ENCODE assay signal across 21 cellular contexts in the genomic region with DNA sequence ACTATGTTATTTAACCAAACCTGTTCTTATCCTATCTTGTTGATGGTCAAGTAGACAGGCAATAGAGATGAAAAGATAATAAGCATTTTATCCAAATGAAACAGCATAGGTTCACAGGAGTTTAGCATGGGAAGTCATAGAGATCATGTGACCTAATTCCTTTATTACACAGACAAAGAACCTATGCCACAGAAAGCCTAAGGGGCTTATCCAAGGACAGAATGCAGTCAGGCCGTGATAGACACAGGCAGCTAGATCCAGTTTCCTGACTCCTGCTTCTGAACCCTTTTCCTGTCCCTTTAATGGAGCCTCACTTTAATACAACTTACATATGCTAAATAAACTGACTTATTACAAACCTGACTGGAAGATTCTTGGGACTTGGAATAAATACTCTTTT.
A peak's percentile ranks its signal among the peaks of the same experiment; 100 is the strongest.
DNase-seq lines count a peak whose midpoint lies in the region; ATAC-seq and TF ChIP-seq lines count a peak whose summit lies in the region.
"Had no signal": no experiment of that assay in that cellular context is flagged by ENCODE, and none has a peak within 500 bp of the region (broad histone marks: within the 10 kb centered on the region; RNA-seq: fewer than 3 reads in every experiment).

No MANE protein-coding gene starts in this region.

- no peaks in the 10 kb centered on the region for H3K9me3 ChIP-seq in HCT116 (ENCODE audit: control insufficient read depth in 1 of 2, insufficient read depth in 1 of 2, low read depth in 1 of 2, low read length in 2 of 2)
- H3K9me3 ChIP-seq: esophagus squamous epithelium, ovary, Peyer's patch had no signal

- H3K79me2 ChIP-seq in HCT116 (ENCODE audit: insufficient read depth, low read length) = peaks cover 32% of the 10 kb centered on the region; the same call in 1 of the 2 replicates

- CTCF ChIA-PET in HCT116 (lab: Charles Lee) = no interaction called here

- H3K27me3 ChIP-seq in HCT116 (ENCODE audit: insufficient read depth, low read length) = no peaks in the 10 kb centered on the region
- no peaks in the 10 kb centered on the region for H3K27me3 ChIP-seq in dorsolateral prefrontal cortex
- H3K27me3 ChIP-seq: esophagus squamous epithelium, ovary, Peyer's patch, tibial nerve had no signal

- H3K4me1 ChIP-seq in HCT116 (ENCODE audit: control insufficient read depth in 1 of 2, insufficient read depth in 2 of 2, low read length in 2 of 2) = peaks cover 34 to 100% of the 10 kb centered on the region in 2 experiments
- H3K4me1 ChIP-seq: Peyer's patch, tibial nerve had no signal

- no peaks in the 10 kb centered on the region for H3K9me2 ChIP-seq in HCT116 (ENCODE audit: insufficient read depth)

- no peak for DNase-seq in HCT116 (ENCODE audit: low read depth, low spot score)
- peak; percentile 18 for DNase-seq in NCI-H82 treated with DMSO at 0.1 percent for 48 hours (lab: John Stamatoyannopoulos, UW; ENCODE audit: unreplicated experiment)
- peak; percentile 54 for DNase-seq in retinal pigment epithelial cell (ENCODE audit: low read depth)
- DNase-seq in NCI-H1930 (lab: John Stamatoyannopoulos, UW) = no peak
- DNase-seq in dorsolateral prefrontal cortex = no peak
- no peak for DNase-seq in NCI-H69 (lab: John Stamatoyannopoulos, UW)
- DNase-seq: activated CD4-positive, alpha-beta memory T cell treated with anti-CD3 and anti-CD28 coated beads for 36 hours; amygdala; esophagus squamous epithelium; naive thymus-derived CD4-positive, alpha-beta T cell; NCI-H524 treated with DMSO at 0.1 percent for 48 hours; ovary; Peyer's patch; stimulated activated CD4-positive, alpha-beta T cell treated with anti-CD3 and anti-CD28 coated beads, Interleukin-2, amount 100 ng/mL, for 48 hours; T-cell had no signal

- H3K4me2 ChIP-seq in HCT116 (ENCODE audit: low read length) = peak overlapping the region; percentile 63

- H2AFZ ChIP-seq in HCT116 (ENCODE audit: low read depth, low read length, poor library complexity, severe bottlenecking) = peak overlapping the region; percentile 40

- no peaks in the 10 kb centered on the region for H4K20me1 ChIP-seq in HCT116 (ENCODE audit: insufficient read depth)

- no peak for TF ChIP-seq POLR2A in HCT116 (IDR thresholded peaks at IDR 0.05; ENCODE audit: borderline replicate concordance, extremely low read depth, insufficient read depth, insufficient read length)

- H3K27ac ChIP-seq in HCT116 (ENCODE audit: low read depth, low read length) (peak overlapping the region; percentile 1; the same call in 1 of the 2 replicates), dorsolateral prefrontal cortex (no peak overlapping the region)
- H3K27ac ChIP-seq: C4-2B, coronary artery, esophagus squamous epithelium, ovary, Peyer's patch, tibial nerve had no signal

- H3K4me3 ChIP-seq in HCT116 (replicated peaks in 1 of 2; ENCODE audit: low read depth in 1 of 2, low read length in 2 of 2) = no peak overlapping the region; a peak in 1 of 4 replicates
- H3K4me3 ChIP-seq in retinal pigment epithelial cell (ENCODE audit: low read length) = no peak overlapping the region
- H3K4me3 ChIP-seq in dorsolateral prefrontal cortex = no peak overlapping the region
- H3K4me3 ChIP-seq: coronary artery, esophagus squamous epithelium, ovary, Peyer's patch, tibial nerve had no signal

- H3K36me3 ChIP-seq in HCT116 (ENCODE audit: control insufficient read depth in 1 of 2, insufficient read depth in 2 of 2, low read length in 2 of 2) = no peaks in the 10 kb centered on the region
- H3K36me3 ChIP-seq: esophagus squamous epithelium, ovary, Peyer's patch, tibial nerve had no signal

- peak overlapping the region; percentile 52 for H3K9ac ChIP-seq in HCT116 (ENCODE audit: low read length)

- no peak for TF ChIP-seq RAD21 in HCT116 (IDR thresholded peaks at IDR 0.05; ENCODE audit: low read depth)

- no peak for TF ChIP-seq CTCF in HCT116 (IDR thresholded peaks at IDR 0.05 in 2 of 3, conservative IDR thresholded peaks at IDR 0.05 in 1 of 3; ENCODE audit: borderline replicate concordance in 1 of 3, insufficient read depth in 1 of 3, low read depth in 2 of 3, low read length in 2 of 3)
- no peak for TF ChIP-seq CTCF in retinal pigment epithelial cell (conservative IDR thresholded peaks at IDR 0.05; ENCODE audit: low read depth, low read length)
- no peak for TF ChIP-seq CTCF in dorsolateral prefrontal cortex (IDR thresholded peaks at IDR 0.05 in 54 of 56, conservative IDR thresholded peaks at IDR 0.05 in 2 of 56; ENCODE audit: low read depth in 1 of 56, partially characterized antibody in 56 of 56)

- POLR2A ChIA-PET in HCT116 (lab: Charles Lee) = no interaction called here

- RAD21 ChIA-PET in HCT116 (lab: Charles Lee; ENCODE audit: low non-redundant PET in 1 of 2, low total read pairs in 2 of 2, uncharacterized antibody in 2 of 2, unreplicated experiment in 2 of 2) = no interaction called here

- intact Hi-C loops in HCT116 (cut with micrococcal nuclease) = no loop called here
- intact Hi-C loops in dorsolateral prefrontal cortex (cut with DNase I) = no loop called here

- no TSS peak for BruUV-seq in HCT116 (replicated peaks; lab: Mats Ljungman, UMichigan)

- ATAC-seq in HCT116 (peak; percentile 41), esophagus mucosa (peak; percentile 24)
- ATAC-seq: activated CD4-positive, CD25-positive, alpha-beta regulatory T cell treated with anti-CD3 and anti-CD28 coated beads, Interleukin-2, amount 50 U/mL, for 24 hours; activated T-helper 17 cell treated with anti-CD3 and anti-CD28 coated beads, Interleukin-2, amount 50 U/mL, for 72 hours; naive thymus-derived CD4-positive, alpha-beta T cell; T-cell had no signal

TF ChIP-seq in HCT116, 20 proteins besides CTCF, POLR2A, EP300 and RAD21 (continues in another document):
- TF ChIP-seq ELF1 (IDR thresholded peaks at IDR 0.05; ENCODE audit: borderline replicate concordance, low read depth) = no peak
- TF ChIP-seq SRF (IDR thresholded peaks at IDR 0.05; ENCODE audit: low read depth) = no peak
- no peak for TF ChIP-seq JUND (IDR thresholded peaks at IDR 0.05)
- TF ChIP-seq POLR2AphosphoS5 (IDR thresholded peaks at IDR 0.05; ENCODE audit: low read depth, low read length) = no peak
- TF ChIP-seq FOSL1 (IDR thresholded peaks at IDR 0.05; ENCODE audit: low read depth) = no peak
- TF ChIP-seq REST (IDR thresholded peaks at IDR 0.05; ENCODE audit: low read depth) = no peak
- TF ChIP-seq SP1 (IDR thresholded peaks at IDR 0.05; ENCODE audit: low read depth) = no peak
- no peak for TF ChIP-seq YY1 (IDR thresholded peaks at IDR 0.05; ENCODE audit: extremely low read depth, insufficient replicate concordance, low read depth, low read length)
- TF ChIP-seq ZFX (IDR thresholded peaks at IDR 0.05) = no peak
- no peak for TF ChIP-seq CEBPB (IDR thresholded peaks at IDR 0.05; ENCODE audit: low read depth)
- no peak for TF ChIP-seq EZH2 (IDR thresholded peaks at IDR 0.05)
- TF ChIP-seq EGR1 (IDR thresholded peaks at IDR 0.05; ENCODE audit: low read depth) = no peak
- TF ChIP-seq ATF3 (IDR thresholded peaks at IDR 0.05) = no peak
- TF ChIP-seq SIN3A (IDR thresholded peaks at IDR 0.05; ENCODE audit: low read depth) = no peak
- no peak for TF ChIP-seq CBX3 (IDR thresholded peaks at IDR 0.05; ENCODE audit: low read depth)
- TF ChIP-seq, protein P1, sequence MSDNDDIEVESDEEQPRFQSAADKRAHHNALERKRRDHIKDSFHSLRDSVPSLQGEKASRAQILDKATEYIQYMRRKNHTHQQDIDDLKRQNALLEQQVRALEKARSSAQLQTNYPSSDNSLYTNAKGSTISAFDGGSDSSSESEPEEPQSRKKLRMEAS (IDR thresholded peaks at IDR 0.05) = no peak
- no peak for TF ChIP-seq ZNF274 (IDR thresholded peaks at IDR 0.05; ENCODE audit: low read depth, low read length)
- TF ChIP-seq TCF7L2 (IDR thresholded peaks at IDR 0.05; ENCODE audit: borderline replicate concordance, extremely low read depth, insufficient read depth, insufficient read length) = no peak

Comparison
In these comparisons a context has a peak if more than half of its experiments do, and no peak if none do; other contexts are left out.
1. DNase-seq: peak in NCI-H82 treated with DMSO at 0.1 percent for 48 hours (single experiment) and retinal pigment epithelial cell (single experiment); none in HCT116 (single experiment), NCI-H1930 (0 of 2), dorsolateral prefrontal cortex (0 of 10) and NCI-H69 (single experiment).